ENCODE assay signal across 10 cellular contexts in the genomic region with DNA sequence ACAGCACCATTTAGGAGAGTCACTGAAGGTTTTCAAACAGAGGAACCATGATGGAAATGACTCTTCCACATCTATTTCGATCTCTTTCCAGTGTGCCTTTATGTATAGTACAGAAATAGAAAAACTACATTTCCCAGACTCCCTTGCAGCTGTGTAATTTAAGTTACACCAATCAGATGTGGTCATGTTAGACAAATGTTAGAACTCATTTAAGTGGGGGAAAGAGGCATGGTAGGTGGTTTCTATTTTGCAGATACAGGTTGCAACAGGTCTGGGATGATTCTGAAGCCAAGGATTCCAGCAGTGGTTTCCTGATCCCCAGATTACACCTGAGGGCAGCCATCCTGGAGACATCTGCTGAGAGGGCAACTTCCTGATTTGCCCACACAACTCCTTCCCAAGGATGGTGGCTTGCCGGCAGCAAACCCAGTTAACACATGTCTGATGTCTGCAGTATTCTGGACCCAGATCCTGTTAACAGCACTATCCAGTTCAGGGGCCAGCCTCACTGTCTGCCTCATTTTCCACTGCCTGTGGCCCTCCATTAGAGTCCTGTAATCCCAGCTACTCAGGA. TPM values are rescaled to one million over a fixed set of nuclear protein-coding genes. Genes with fewer than 3 reads are reported as not detected.
DNase-seq lines count a peak whose midpoint lies in the region; ATAC-seq and TF ChIP-seq lines count a peak whose summit lies in the region.
"Had no signal": no experiment of that assay in that cellular context is flagged by ENCODE, and none has a peak within 500 bp of the region (broad histone marks: within the 10 kb centered on the region; RNA-seq: fewer than 3 reads in every experiment).

No MANE protein-coding gene starts in this region.

- DNase-seq in activated CD4-positive, alpha-beta T cell treated with anti-CD3 and anti-CD28 coated beads, Interleukin-2, amount 10 ng/mL, durations not matched to agents 7 days and 5 days = no peak
- no peak for DNase-seq in activated CD4-positive, alpha-beta T cell treated with anti-CD3 and anti-CD28 coated beads for 48 hours
- DNase-seq in SK-N-SH (peak; percentile 15), germinal center (ENCODE audit: low spot score) (peak; percentile 15), thoracic aorta (ENCODE audit: low spot score) (no peak), HuH-7.5 (ENCODE audit: low spot score) (no peak)
- no peak for DNase-seq in activated effector memory CD4-positive, alpha-beta T cell treated with anti-CD3 and anti-CD28 coated beads, Interleukin-2, amount 50 U/mL, for 16 hours
- no peak for DNase-seq in activated T-helper 2 cell treated with anti-CD3 and anti-CD28 coated beads, Interferon-gamma antibody, Interleukin-2, Interleukin-4, amounts not matched to agents 10 μg/mL and 5 μg/mL and 100 μg/mL, durations not matched to agents 14 hours and 24 hours and 36 hours (ENCODE audit: low spot score)
- DNase-seq: BE2C had no signal

- H3K4me1 Mint-ChIP-seq in activated CD4-positive, alpha-beta T cell treated with anti-CD3 and anti-CD28 coated beads, Interleukin-2, amount 10 ng/mL, durations not matched to agents 7 days and 5 days = peaks cover 5% of the 10 kb centered on the region
- H3K4me1 Mint-ChIP-seq in activated T-helper 2 cell treated with anti-CD3 and anti-CD28 coated beads, Interferon-gamma antibody, Interleukin-2, Interleukin-4, amounts not matched to agents 10 μg/mL and 5 μg/mL and 100 μg/mL, durations not matched to agents 14 hours and 24 hours and 36 hours (ENCODE audit: low read depth) = no peaks in the 10 kb centered on the region

- H3K4me1 ChIP-seq in SK-N-SH (ENCODE audit: control insufficient read depth in 1 of 2, insufficient read depth in 2 of 2, low read depth in 1 of 2, low read length in 1 of 2) = no peaks in the 10 kb centered on the region
- H3K4me1 ChIP-seq in thoracic aorta (ENCODE audit: control insufficient read depth in 1 of 2, low read depth in 2 of 2) = peaks cover 7 to 35% of the 10 kb centered on the region in 2 donors
- H3K4me1 ChIP-seq: BE2C, SJSA1 had no signal

- H3K27me3 Mint-ChIP-seq in activated CD4-positive, alpha-beta T cell treated with anti-CD3 and anti-CD28 coated beads, Interleukin-2, amount 10 ng/mL, durations not matched to agents 7 days and 5 days = no peaks in the 10 kb centered on the region
- no peaks in the 10 kb centered on the region for H3K27me3 Mint-ChIP-seq in activated T-helper 2 cell treated with anti-CD3 and anti-CD28 coated beads, Interferon-gamma antibody, Interleukin-2, Interleukin-4, amounts not matched to agents 10 μg/mL and 5 μg/mL and 100 μg/mL, durations not matched to agents 14 hours and 24 hours and 36 hours (ENCODE audit: low read depth)

- TF ChIP-seq CTCF in SK-N-SH (IDR thresholded peaks at IDR 0.05) (no peak), thoracic aorta (IDR thresholded peaks at IDR 0.05) (no peak)

- CTCF ChIA-PET in activated CD4-positive, alpha-beta T cell treated with anti-CD3 and anti-CD28 coated beads, Interleukin-2, amount 10 ng/mL, durations not matched to agents 7 days and 5 days (lab: Charles Lee) = no interaction called here
- CTCF ChIA-PET in SK-N-SH (lab: Yijun Ruan, JAX) = no interaction called here

- H3K27ac ChIP-seq in SK-N-SH (ENCODE audit: low read depth in 2 of 2, low read length in 1 of 2) (no peak overlapping the region), thoracic aorta (peak overlapping the region; percentile 67 to 91)
- H3K27ac ChIP-seq: SJSA1 had no signal

- H3K9ac ChIP-seq in SK-N-SH = no peak overlapping the region

- no peak overlapping the region for H3K4me3 ChIP-seq in SK-N-SH (ENCODE audit: low read depth in 2 of 2, low read length in 1 of 2)
- no peak overlapping the region for H3K4me3 ChIP-seq in thoracic aorta
- H3K4me3 ChIP-seq: SJSA1 had no signal

- peak overlapping the region; percentile 2 for H3K27ac Mint-ChIP-seq in activated CD4-positive, alpha-beta T cell treated with anti-CD3 and anti-CD28 coated beads, Interleukin-2, amount 10 ng/mL, durations not matched to agents 7 days and 5 days
- H3K27ac Mint-ChIP-seq in activated T-helper 2 cell treated with anti-CD3 and anti-CD28 coated beads, Interferon-gamma antibody, Interleukin-2, Interleukin-4, amounts not matched to agents 10 μg/mL and 5 μg/mL and 100 μg/mL, durations not matched to agents 14 hours and 24 hours and 36 hours = no peak overlapping the region

- no peaks in the 10 kb centered on the region for H3K36me3 ChIP-seq in SK-N-SH (replicated peaks in 1 of 2; ENCODE audit: control insufficient read depth in 1 of 2, insufficient read depth in 2 of 2, low read length in 1 of 2)
- H3K36me3 ChIP-seq in thoracic aorta = no peaks in the 10 kb centered on the region
- H3K36me3 ChIP-seq: BE2C, SJSA1 had no signal

- POLR2A ChIA-PET in activated CD4-positive, alpha-beta T cell treated with anti-CD3 and anti-CD28 coated beads, Interleukin-2, amount 10 ng/mL, durations not matched to agents 7 days and 5 days (lab: Charles Lee) = no interaction called here
- POLR2A ChIA-PET in SK-N-SH (lab: Yijun Ruan, JAX) = no interaction called here

- H3K4me2 ChIP-seq in SK-N-SH = no peak overlapping the region

- 59% methylated on average over 2 of the region's 2 CpGs for WGBS in SK-N-SH (ENCODE audit: low lambda C conversion rate)

- H3K27me3 ChIP-seq in SK-N-SH (ENCODE audit: insufficient read depth) (no peaks in the 10 kb centered on the region), thoracic aorta (replicated peaks; ENCODE audit: insufficient read depth) (no peaks in the 10 kb centered on the region)
- H3K27me3 ChIP-seq: BE2C, SJSA1 had no signal

- TF ChIP-seq EP300 in SK-N-SH (IDR thresholded peaks at IDR 0.05; ENCODE audit: borderline replicate concordance in 1 of 2, low read depth in 1 of 2, low read length in 1 of 2) = no peak

- H3K36me3 Mint-ChIP-seq in activated CD4-positive, alpha-beta T cell treated with anti-CD3 and anti-CD28 coated beads, Interleukin-2, amount 10 ng/mL, durations not matched to agents 7 days and 5 days (ENCODE audit: low read depth) = no peaks in the 10 kb centered on the region
- H3K36me3 Mint-ChIP-seq in activated T-helper 2 cell treated with anti-CD3 and anti-CD28 coated beads, Interferon-gamma antibody, Interleukin-2, Interleukin-4, amounts not matched to agents 10 μg/mL and 5 μg/mL and 100 μg/mL, durations not matched to agents 14 hours and 24 hours and 36 hours (ENCODE audit: low read depth) = no peaks in the 10 kb centered on the region

- H4K20me1 ChIP-seq in SK-N-SH (ENCODE audit: insufficient read depth) = no peaks in the 10 kb centered on the region

- intact Hi-C loops in activated T-helper 2 cell treated with anti-CD3 and anti-CD28 coated beads, Interferon-gamma antibody, Interleukin-2, Interleukin-4, amounts not matched to agents 10 μg/mL and 5 μg/mL and 100 μg/mL, durations not matched to agents 14 hours and 24 hours and 36 hours (cut with micrococcal nuclease) = no loop called here

- ATAC-seq in thoracic aorta (ENCODE audit: insufficient number of reproducible peaks, low FRiP score, low read depth) = no peak

- no peaks in the 10 kb centered on the region for H3K9me3 Mint-ChIP-seq in activated CD4-positive, alpha-beta T cell treated with anti-CD3 and anti-CD28 coated beads, Interleukin-2, amount 10 ng/mL, durations not matched to agents 7 days and 5 days
- H3K9me3 Mint-ChIP-seq in activated T-helper 2 cell treated with anti-CD3 and anti-CD28 coated beads, Interferon-gamma antibody, Interleukin-2, Interleukin-4, amounts not matched to agents 10 μg/mL and 5 μg/mL and 100 μg/mL, durations not matched to agents 14 hours and 24 hours and 36 hours = no peaks in the 10 kb centered on the region

- no peaks in the 10 kb centered on the region for H3K9me2 ChIP-seq in SK-N-SH

- no peak overlapping the region for H2AFZ ChIP-seq in SK-N-SH (ENCODE audit: low read depth)

- H3F3A ChIP-seq in SK-N-SH (replicated peaks; ENCODE audit: insufficient read depth) = no peaks in the 10 kb centered on the region

- no peak for TF ChIP-seq RAD21 in SK-N-SH (IDR thresholded peaks at IDR 0.05; ENCODE audit: low read length)

- H3K9me3 ChIP-seq in SK-N-SH (no peaks in the 10 kb centered on the region), thoracic aorta (no peaks in the 10 kb centered on the region)
- H3K9me3 ChIP-seq: BE2C, SJSA1 had no signal

- H3K4me3 Mint-ChIP-seq in activated CD4-positive, alpha-beta T cell treated with anti-CD3 and anti-CD28 coated beads, Interleukin-2, amount 10 ng/mL, durations not matched to agents 7 days and 5 days = no peak overlapping the region
- no peak overlapping the region for H3K4me3 Mint-ChIP-seq in activated T-helper 2 cell treated with anti-CD3 and anti-CD28 coated beads, Interferon-gamma antibody, Interleukin-2, Interleukin-4, amounts not matched to agents 10 μg/mL and 5 μg/mL and 100 μg/mL, durations not matched to agents 14 hours and 24 hours and 36 hours (ENCODE audit: low read depth)

- no peaks in the 10 kb centered on the region for H3K79me2 ChIP-seq in SK-N-SH (ENCODE audit: insufficient read depth)

TF ChIP-seq in SK-N-SH, 30 proteins besides CTCF, POLR2A, EP300 and RAD21 (continues in another document):
- TF ChIP-seq, protein P1, sequence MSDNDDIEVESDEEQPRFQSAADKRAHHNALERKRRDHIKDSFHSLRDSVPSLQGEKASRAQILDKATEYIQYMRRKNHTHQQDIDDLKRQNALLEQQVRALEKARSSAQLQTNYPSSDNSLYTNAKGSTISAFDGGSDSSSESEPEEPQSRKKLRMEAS (IDR thresholded peaks at IDR 0.05; ENCODE audit: low read depth) = no peak
- TF ChIP-seq, protein P2, sequence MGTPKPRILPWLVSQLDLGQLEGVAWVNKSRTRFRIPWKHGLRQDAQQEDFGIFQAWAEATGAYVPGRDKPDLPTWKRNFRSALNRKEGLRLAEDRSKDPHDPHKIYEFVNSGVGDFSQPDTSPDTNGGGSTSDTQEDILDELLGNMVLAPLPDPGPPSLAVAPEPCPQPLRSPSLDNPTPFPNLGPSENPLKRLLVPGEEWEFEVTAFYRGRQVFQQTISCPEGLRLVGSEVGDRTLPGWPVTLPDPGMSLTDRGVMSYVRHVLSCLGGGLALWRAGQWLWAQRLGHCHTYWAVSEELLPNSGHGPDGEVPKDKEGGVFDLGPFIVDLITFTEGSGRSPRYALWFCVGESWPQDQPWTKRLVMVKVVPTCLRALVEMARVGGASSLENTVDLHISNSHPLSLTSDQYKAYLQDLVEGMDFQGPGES (IDR thresholded peaks at IDR 0.05; ENCODE audit: low read depth, low read length) = no peak
- TF ChIP-seq FOXM1 (IDR thresholded peaks at IDR 0.05; ENCODE audit: low read depth) (no peak), CHD2 (IDR thresholded peaks at IDR 0.05; ENCODE audit: low read length, partially characterized antibody) (no peak), JUND (IDR thresholded peaks at IDR 0.05) (no peak), TCF12 (IDR thresholded peaks at IDR 0.05) (no peak)

RNA-seq across cellular contexts. Expression of a gene that starts 38.7 kb away (rescaled TPM):
- total RNA-seq in activated CD4-positive, alpha-beta T cell treated with anti-CD3 and anti-CD28 coated beads, Interleukin-2, amount 10 ng/mL, durations not matched to agents 7 days and 5 days = 10 to 100 TPM; 28.2 to 31.4 TPM
- polyA plus RNA-seq in SK-N-SH (2012; rRNA removed) = 2.5 and 3.1 TPM in 2 replicates
- polyA plus RNA-seq in SK-N-SH (2012; cell fraction: cytosol; rRNA removed) = 3.1 and 3.2 TPM in 2 replicates
- 0.85 and 1.6 TPM in 2 replicates for polyA plus RNA-seq in SK-N-SH (2012; cell fraction: nucleus; rRNA removed)
- total RNA-seq in thoracic aorta = 100 to 1,000 TPM; 116 to 118 TPM
- 24.6 and 26.4 TPM in 2 replicates for total RNA-seq in activated T-helper 2 cell treated with anti-CD3 and anti-CD28 coated beads, Interferon-gamma antibody, Interleukin-2, Interleukin-4, amounts not matched to agents 10 μg/mL and 5 μg/mL and 100 μg/mL, durations not matched to agents 14 hours and 24 hours and 36 hours

Comparison
In these comparisons a context has a peak if more than half of its experiments do, and no peak if none do; other contexts are left out.
1. DNase-seq: peak in SK-N-SH (single experiment) and germinal center (single experiment); none in activated CD4-positive, alpha-beta T cell treated with anti-CD3 and anti-CD28 coated beads, Interleukin-2, amount 10 ng/mL, durations not matched to agents 7 days and 5 days (single experiment), activated CD4-positive, alpha-beta T cell treated with anti-CD3 and anti-CD28 coated beads for 48 hours (single experiment), thoracic aorta (single experiment), activated effector memory CD4-positive, alpha-beta T cell treated with anti-CD3 and anti-CD28 coated beads, Interleukin-2, amount 50 U/mL, for 16 hours (single experiment), activated T-helper 2 cell treated with anti-CD3 and anti-CD28 coated beads, Interferon-gamma antibody, Interleukin-2, Interleukin-4, amounts not matched to agents 10 μg/mL and 5 μg/mL and 100 μg/mL, durations not matched to agents 14 hours and 24 hours and 36 hours (single experiment) and HuH-7.5 (single experiment).
2. H3K27ac ChIP-seq: peak in thoracic aorta (2 of 2); none in SK-N-SH (0 of 2).